ENCODE assay signal across 8 cellular contexts in genomic region chr4:37686373-37687174, GRCh38. TPM values are rescaled to one million over a fixed set of nuclear protein-coding genes. Genes with fewer than 3 reads are reported as not detected.
DNase-seq lines count a peak whose midpoint lies in the region; ATAC-seq and TF ChIP-seq lines count a peak whose summit lies in the region.

TSS of gene RELL1 (minus strand) at chr4:37686376. CDS start at chr4:37686287, 89 bp downstream.

- in situ Hi-C loops in HAP-1 (cut with MboI; ENCODE audit: low sequenced_read_pairs) = no loop called here

- no peaks in the 10 kb centered on the region for H3K36me3 ChIP-seq in HAP-1 (replicated peaks)
- H3K36me3 ChIP-seq in MG63 = no peaks in the 10 kb centered on the region

- no peaks in the 10 kb centered on the region for H3K27me3 Mint-ChIP-seq in natural killer cell (ENCODE audit: low read depth in 2 of 2)

- H3K4me3 ChIP-seq in HAP-1 (peak within 1 kb of the TSS; percentile 77), MG63 (peak within 1 kb of the TSS; percentile 80)

- DNase-seq in EH (ENCODE audit: low read depth) = peak; percentile 100
- peak; percentile 98 to 100 for DNase-seq in HAP-1 (ENCODE audit: low spot score in 2 of 2)
- peak; percentile 94 for DNase-seq in MG63
- peak; percentile 73 for DNase-seq in SIG-M5 (lab: John Stamatoyannopoulos, UW)
- peak; percentile 99 for DNase-seq in activated effector memory CD4-positive, alpha-beta T cell treated with anti-CD3 and anti-CD28 coated beads, Interleukin-2, amount 50 U/mL, for 16 hours
- peak; percentile 99 for DNase-seq in fibroblast of peridontal ligament (ENCODE audit: extremely low read depth)
- DNase-seq in natural killer cell = peak; percentile 85
- peak; percentile 97 to 100 (median 99) for DNase-seq in stimulated activated naive CD4-positive, alpha-beta T cell (lab: John Stamatoyannopoulos, UW)

- TF ChIP-seq CTCF in natural killer cell (IDR thresholded peaks at IDR 0.05) = no peak

- H3K36me3 Mint-ChIP-seq in natural killer cell = no peaks in the 10 kb centered on the region

- peaks cover 37 to 41% of the 10 kb centered on the region in 2 donors for H3K4me1 Mint-ChIP-seq in natural killer cell

- no peaks in the 10 kb centered on the region for H3K9me3 ChIP-seq in HAP-1
- no peaks in the 10 kb centered on the region for H3K9me3 ChIP-seq in MG63

- peak; percentile 85 to 94 (median 86) for ATAC-seq in natural killer cell

- intact Hi-C loops in natural killer cell (cut with micrococcal nuclease) = loop anchor here (1.0 to 5.0 kb wide), 2 partner anchors 140 to 1496 kb away; partner anchors contain the start of genes PGM2 and WDR19

- H3K4me3 Mint-ChIP-seq in natural killer cell = peak within 1 kb of the TSS; percentile 95

- H3K9me3 Mint-ChIP-seq in natural killer cell = no peaks in the 10 kb centered on the region

- H3K27me3 ChIP-seq in HAP-1 (ENCODE audit: low read depth) (no peaks in the 10 kb centered on the region), MG63 (no peaks in the 10 kb centered on the region)

- H3K4me1 ChIP-seq in HAP-1 = peaks cover 14% of the 10 kb centered on the region

- peak within 1 kb of the TSS; percentile 85 to 95 for H3K27ac Mint-ChIP-seq in natural killer cell

RNA-seq across cellular contexts. Expression of gene RELL1, which starts in this region (rescaled TPM):
- 14.4 and 28.9 TPM in 2 replicates for total RNA-seq in MG63 (2014; rRNA removed; shearing (Covaris generic); ENCODE audit: low replicate concordance)
- 10 to 100 TPM; 15.2 to 21.3 (median 15.2) TPM for total RNA-seq in natural killer cell

Comparison
In these comparisons a context has a peak if more than half of its experiments do, and no peak if none do; other contexts are left out.
1. Peak in every context shown above with its lines: DNase-seq, ATAC-seq and H3K4me3 ChIP-seq.